In the genomic region with DNA sequence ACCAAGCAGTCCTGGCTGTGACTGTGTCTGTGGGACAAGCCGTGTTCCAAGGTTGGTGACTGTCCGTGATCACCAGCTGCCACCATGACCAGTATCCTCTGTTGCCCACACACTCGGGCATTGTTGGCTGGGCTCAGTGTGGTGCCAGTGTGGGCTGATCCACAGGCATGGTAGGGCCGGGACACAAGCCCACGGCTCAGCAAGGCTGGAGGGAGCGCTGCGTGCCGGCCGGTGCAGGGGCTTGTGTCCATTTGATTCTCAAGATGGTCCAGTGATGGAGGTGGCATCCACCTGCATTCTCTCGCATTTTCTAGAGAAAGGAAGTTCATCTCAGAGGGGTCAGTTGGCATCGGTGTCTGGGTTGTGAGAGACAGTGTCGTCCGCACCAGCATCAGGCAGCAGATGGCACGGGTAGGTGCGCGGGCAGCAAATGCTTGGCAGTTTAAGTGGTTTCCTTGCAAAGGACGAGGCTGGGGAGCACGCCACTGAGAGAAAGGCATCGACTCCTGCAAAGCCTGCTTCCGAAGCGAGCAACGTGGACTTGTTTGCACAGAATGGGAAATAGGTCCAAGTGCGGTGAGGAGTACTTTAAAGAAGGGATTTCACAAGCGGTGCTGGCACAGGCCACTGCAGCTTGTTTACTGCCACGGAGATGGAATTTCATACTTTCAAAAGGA, we compare ENCODE assay signal across 10 cellular contexts. TPM values are rescaled to one million over a fixed set of nuclear protein-coding genes. Genes with fewer than 3 reads are reported as not detected.
DNase-seq lines count a peak whose midpoint lies in the region; ATAC-seq, FAIRE-seq and TF ChIP-seq lines count a peak whose summit lies in the region.
"Had no signal": no experiment of that assay in that cellular context is flagged by ENCODE, and none has a peak within 500 bp of the region (broad histone marks: within the 10 kb centered on the region; RNA-seq: fewer than 3 reads in every experiment).

No MANE protein-coding gene starts in this region.

- no peak overlapping the region for H3K27ac Mint-ChIP-seq in CD8-positive, alpha-beta T cell

- POLR2A ChIA-PET in CD8-positive, alpha-beta T cell (lab: Charles Lee): no interaction called here

- H3K4me3 ChIP-seq in bronchial epithelial cell (ENCODE audit: low read depth, low read length) (no peak overlapping the region), spleen (no peak overlapping the region), smooth muscle cell (no peak overlapping the region)
- H3K4me3 ChIP-seq in CD8-positive, alpha-beta T cell (ENCODE audit: low read depth, low read length): no peak overlapping the region
- H3K4me3 ChIP-seq: HAP-1 had no signal

- no peak overlapping the region for H3K4me3 Mint-ChIP-seq in CD8-positive, alpha-beta T cell

- no peaks in the 10 kb centered on the region for H3K9me3 Mint-ChIP-seq in CD8-positive, alpha-beta T cell

- TF ChIP-seq POLR2A in spleen (IDR thresholded peaks at IDR 0.05): no peak

- no peaks in the 10 kb centered on the region for H3K79me2 ChIP-seq in smooth muscle cell (ENCODE audit: low read depth)

- no peak overlapping the region for H2AFZ ChIP-seq in smooth muscle cell (ENCODE audit: low read depth)

- H3K4me1 ChIP-seq in spleen (peaks cover 0 to 7% (median 0%) of the 10 kb centered on the region in 6 donors), smooth muscle cell (ENCODE audit: low read depth) (peaks cover 16% of the 10 kb centered on the region)
- H3K4me1 ChIP-seq in CD8-positive, alpha-beta T cell (ENCODE audit: insufficient read depth, low read length): no peaks in the 10 kb centered on the region

- H4K20me1 ChIP-seq in smooth muscle cell (ENCODE audit: low read depth): no peaks in the 10 kb centered on the region

- no peak overlapping the region for H3K27ac ChIP-seq in spleen
- no peak overlapping the region for H3K27ac ChIP-seq in smooth muscle cell (ENCODE audit: low read depth)
- H3K27ac ChIP-seq in CD8-positive, alpha-beta T cell (ENCODE audit: low read depth, low read length): no peak overlapping the region

- H3F3A ChIP-seq in smooth muscle cell (ENCODE audit: low read depth): no peaks in the 10 kb centered on the region

- peak; percentile 80 for DNase-seq in GM04504 (ENCODE audit: low read depth)
- DNase-seq in bronchial epithelial cell (ENCODE audit: low read depth): peak; percentile 24
- DNase-seq in islet precursor cell: peak; percentile 52
- peak; percentile 67 for DNase-seq in spleen
- DNase-seq in smooth muscle cell (lab: John Stamatoyannopoulos, UW; ENCODE audit: unreplicated experiment): no peak
- no peak for DNase-seq in effector CD8-positive, alpha-beta T cell (lab: John Stamatoyannopoulos, UW)
- DNase-seq in CD8-positive, alpha-beta T cell: no peak
- DNase-seq: NCI-H1092 treated with DMSO at 0.1 percent for 48 hours had no signal

- no peak for FAIRE-seq in bronchial epithelial cell (lab: Jason Lieb, UNC)

- no peaks in the 10 kb centered on the region for H3K27me3 ChIP-seq in bronchial epithelial cell (ENCODE audit: control insufficient read depth, insufficient read depth, low read length)
- H3K27me3 ChIP-seq in spleen (replicated peaks in 1 of 7): peaks cover 0 to 45% (median 0%) of the 10 kb centered on the region in 7 donors
- no peaks in the 10 kb centered on the region for H3K27me3 ChIP-seq in smooth muscle cell (ENCODE audit: low read depth)
- no peaks in the 10 kb centered on the region for H3K27me3 ChIP-seq in CD8-positive, alpha-beta T cell (ENCODE audit: insufficient read depth, low read length)

- H3K9me3 ChIP-seq in spleen (no peaks in the 10 kb centered on the region), smooth muscle cell (replicated peaks; ENCODE audit: low read depth) (no peaks in the 10 kb centered on the region)
- H3K9me3 ChIP-seq in CD8-positive, alpha-beta T cell (ENCODE audit: low read length): no peaks in the 10 kb centered on the region
- H3K9me3 ChIP-seq: HAP-1 had no signal

- no peak for ATAC-seq in HG02885 (IDR thresholded peaks at IDR 0.05; ENCODE audit: poor library complexity, unreplicated experiment)
- ATAC-seq in CD8-positive, alpha-beta T cell: no peak

- peaks cover 4% of the 10 kb centered on the region for H3K27me3 Mint-ChIP-seq in CD8-positive, alpha-beta T cell (ENCODE audit: low read depth)

- 83 to 90% (median 87%) methylated on average over 22 to 25 of the region's 25 CpGs for WGBS in spleen, 5 donors
- WGBS in smooth muscle cell (ENCODE audit: low lambda C conversion rate): 91% methylated on average over 25 of the region's 25 CpGs

- CTCF ChIA-PET in CD8-positive, alpha-beta T cell (lab: Charles Lee): no interaction called here

- no peak overlapping the region for H3K9ac ChIP-seq in smooth muscle cell (ENCODE audit: low read depth)

- H3K36me3 ChIP-seq in bronchial epithelial cell (ENCODE audit: control insufficient read depth, insufficient read depth, low read length) (no peaks in the 10 kb centered on the region), spleen (no peaks in the 10 kb centered on the region), smooth muscle cell (ENCODE audit: low read depth) (no peaks in the 10 kb centered on the region)
- no peaks in the 10 kb centered on the region for H3K36me3 ChIP-seq in CD8-positive, alpha-beta T cell (ENCODE audit: insufficient read depth, low read length)
- H3K36me3 ChIP-seq: HAP-1 had no signal

- no peak for TF ChIP-seq CTCF in bronchial epithelial cell (IDR thresholded peaks at IDR 0.05; ENCODE audit: insufficient read depth, low read length, severe bottlenecking)
- TF ChIP-seq CTCF in spleen (IDR thresholded peaks at IDR 0.05 in 8 of 11, conservative IDR thresholded peaks at IDR 0.05 in 3 of 11): no peak
- no peak for TF ChIP-seq CTCF in smooth muscle cell (IDR thresholded peaks at IDR 0.05; ENCODE audit: borderline replicate concordance, insufficient read depth, poor library complexity, severe bottlenecking)
- no peak for TF ChIP-seq CTCF in CD8-positive, alpha-beta T cell (IDR thresholded peaks at IDR 0.05)

- intact Hi-C loops in spleen (cut with DNase I; ENCODE audit: low total_unique reads): no loop called here
- intact Hi-C loops in CD8-positive, alpha-beta T cell (cut with DNase I, micrococcal nuclease): no loop called here

- no peaks in the 10 kb centered on the region for H3K4me1 Mint-ChIP-seq in CD8-positive, alpha-beta T cell (ENCODE audit: low read depth)

- no peak overlapping the region for H3K4me2 ChIP-seq in smooth muscle cell

- no peaks in the 10 kb centered on the region for H3K36me3 Mint-ChIP-seq in CD8-positive, alpha-beta T cell

RNA-seq across cellular contexts. Expression of a gene that starts 20.9 kb away (rescaled TPM):
- total RNA-seq in bronchial epithelial cell (4.6 and 7.4 TPM in 2 replicates), spleen (1 to 10 TPM; 2.1 to 9.0 (median 2.6) TPM), smooth muscle cell (0.18 and 2.4 TPM in 2 replicates)
- polyA plus RNA-seq in spleen (1 to 10 TPM; 1.7 to 2.4 (median 2.1) TPM), smooth muscle cell (1.0 and 1.7 TPM in 2 replicates)
- total RNA-seq in CD8-positive, alpha-beta T cell: not detected

Comparison
In these comparisons a context has a peak if more than half of its experiments do, and no peak if none do; other contexts are left out.
1. DNase-seq: peak in GM04504 (single experiment), bronchial epithelial cell (single experiment), islet precursor cell (single experiment) and spleen (single experiment); none in smooth muscle cell (single experiment), effector CD8-positive, alpha-beta T cell (single experiment) and CD8-positive, alpha-beta T cell (0 of 7).